Comparison of ENCODE assay signal across 1 cellular context in the genomic region with DNA sequence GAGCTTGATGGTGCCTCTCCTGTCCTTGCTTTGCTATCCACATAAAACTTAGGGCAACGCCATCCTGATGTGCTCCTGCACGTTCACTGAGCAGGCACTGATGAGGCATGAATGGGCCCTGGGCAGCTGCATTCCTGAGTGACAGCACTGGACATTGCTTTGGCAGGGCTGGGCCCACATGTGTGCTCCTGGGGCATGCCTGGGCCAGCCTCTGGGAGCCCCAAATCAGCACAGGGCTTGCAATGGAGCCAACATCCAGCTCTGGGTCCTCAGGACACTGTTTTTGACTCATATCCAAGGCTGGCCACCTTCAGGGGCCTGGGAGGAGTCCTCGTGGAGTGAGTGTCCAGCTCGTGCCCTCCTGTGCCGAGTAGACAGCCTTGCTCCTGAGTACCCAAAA.
TF ChIP-seq lines count a peak whose summit lies in the region.

No MANE protein-coding gene starts in this region.

TF ChIP-seq in SK-N-SH, 30 proteins besides CTCF, POLR2A, EP300 and RAD21:
- TF ChIP-seq, protein P1, sequence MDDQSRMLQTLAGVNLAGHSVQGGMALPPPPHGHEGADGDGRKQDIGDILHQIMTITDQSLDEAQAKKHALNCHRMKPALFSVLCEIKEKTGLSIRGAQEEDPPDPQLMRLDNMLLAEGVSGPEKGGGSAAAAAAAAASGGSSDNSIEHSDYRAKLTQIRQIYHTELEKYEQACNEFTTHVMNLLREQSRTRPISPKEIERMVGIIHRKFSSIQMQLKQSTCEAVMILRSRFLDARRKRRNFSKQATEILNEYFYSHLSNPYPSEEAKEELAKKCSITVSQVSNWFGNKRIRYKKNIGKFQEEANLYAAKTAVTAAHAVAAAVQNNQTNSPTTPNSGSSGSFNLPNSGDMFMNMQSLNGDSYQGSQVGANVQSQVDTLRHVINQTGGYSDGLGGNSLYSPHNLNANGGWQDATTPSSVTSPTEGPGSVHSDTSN (IDR thresholded peaks at IDR 0.05): peak; percentile 37
- TF ChIP-seq, protein P2, sequence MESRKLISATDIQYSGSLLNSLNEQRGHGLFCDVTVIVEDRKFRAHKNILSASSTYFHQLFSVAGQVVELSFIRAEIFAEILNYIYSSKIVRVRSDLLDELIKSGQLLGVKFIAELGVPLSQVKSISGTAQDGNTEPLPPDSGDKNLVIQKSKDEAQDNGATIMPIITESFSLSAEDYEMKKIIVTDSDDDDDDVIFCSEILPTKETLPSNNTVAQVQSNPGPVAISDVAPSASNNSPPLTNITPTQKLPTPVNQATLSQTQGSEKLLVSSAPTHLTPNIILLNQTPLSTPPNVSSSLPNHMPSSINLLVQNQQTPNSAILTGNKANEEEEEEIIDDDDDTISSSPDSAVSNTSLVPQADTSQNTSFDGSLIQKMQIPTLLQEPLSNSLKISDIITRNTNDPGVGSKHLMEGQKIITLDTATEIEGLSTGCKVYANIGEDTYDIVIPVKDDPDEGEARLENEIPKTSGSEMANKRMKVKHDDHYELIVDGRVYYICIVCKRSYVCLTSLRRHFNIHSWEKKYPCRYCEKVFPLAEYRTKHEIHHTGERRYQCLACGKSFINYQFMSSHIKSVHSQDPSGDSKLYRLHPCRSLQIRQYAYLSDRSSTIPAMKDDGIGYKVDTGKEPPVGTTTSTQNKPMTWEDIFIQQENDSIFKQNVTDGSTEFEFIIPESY (IDR thresholded peaks at IDR 0.05; ENCODE audit: borderline replicate concordance, low read depth): no peak
- TF ChIP-seq, protein P3, sequence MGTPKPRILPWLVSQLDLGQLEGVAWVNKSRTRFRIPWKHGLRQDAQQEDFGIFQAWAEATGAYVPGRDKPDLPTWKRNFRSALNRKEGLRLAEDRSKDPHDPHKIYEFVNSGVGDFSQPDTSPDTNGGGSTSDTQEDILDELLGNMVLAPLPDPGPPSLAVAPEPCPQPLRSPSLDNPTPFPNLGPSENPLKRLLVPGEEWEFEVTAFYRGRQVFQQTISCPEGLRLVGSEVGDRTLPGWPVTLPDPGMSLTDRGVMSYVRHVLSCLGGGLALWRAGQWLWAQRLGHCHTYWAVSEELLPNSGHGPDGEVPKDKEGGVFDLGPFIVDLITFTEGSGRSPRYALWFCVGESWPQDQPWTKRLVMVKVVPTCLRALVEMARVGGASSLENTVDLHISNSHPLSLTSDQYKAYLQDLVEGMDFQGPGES (IDR thresholded peaks at IDR 0.05; ENCODE audit: low read depth, low read length): no peak
TF ChIP-seq in SK-N-SH: peak in this region for 1.
